33 cellular contexts compared by ENCODE assay signal in the genomic region with DNA sequence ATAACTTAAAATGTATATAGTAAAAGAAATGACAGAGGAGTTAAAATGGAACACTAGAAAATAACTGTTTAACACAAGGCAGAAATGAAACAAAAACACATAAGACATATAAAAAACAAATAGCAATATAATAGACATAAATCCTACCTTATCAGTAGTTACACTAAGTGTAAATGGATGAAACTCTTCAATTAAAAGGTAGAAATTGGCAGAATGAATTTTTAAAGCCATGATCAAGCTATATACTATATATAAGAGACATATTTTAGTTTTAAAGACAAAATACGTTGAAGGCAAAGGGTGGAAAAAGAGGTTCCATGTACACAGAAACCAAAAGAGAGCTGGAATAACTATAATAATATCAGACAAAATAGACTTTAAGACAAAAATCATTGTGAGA. TPM values are rescaled to one million over a fixed set of nuclear protein-coding genes. Genes with fewer than 3 reads are reported as not detected.
DNase-seq lines count a peak whose midpoint lies in the region; ATAC-seq, FAIRE-seq and TF ChIP-seq lines count a peak whose summit lies in the region.
"Had no signal": no experiment of that assay in that cellular context is flagged by ENCODE, and none has a peak within 500 bp of the region (broad histone marks: within the 10 kb centered on the region; RNA-seq: fewer than 3 reads in every experiment).

No MANE protein-coding gene starts in this region.

- no peak for FAIRE-seq in K562 (lab: Jason Lieb, UNC)
- FAIRE-seq in frontal cortex (lab: Jason Lieb, UNC), result peak; percentile 65
- FAIRE-seq in small intestine (lab: Jason Lieb, UNC), result peak; percentile 51
- FAIRE-seq in urothelium cell line (lab: Jason Lieb, UNC), result no peak
- FAIRE-seq: A549, D721Med had no signal

- H3K27me3 ChIP-seq in K562 (ENCODE audit: control insufficient read depth in 2 of 2, insufficient read depth in 2 of 2, low read length in 2 of 2) (no peaks in the 10 kb centered on the region), small intestine (ENCODE audit: control insufficient read depth in 2 of 2, insufficient read depth in 2 of 2, low read length in 2 of 2) (no peaks in the 10 kb centered on the region)
- H3K27me3 ChIP-seq: BE2C; BLaER1; BLaER1 treated with 17β-estradiol and CSF1 and Interleukin-3, amounts not matched to agents 10 nM and 100 nM had no signal

- intact Hi-C loops in K562 (cut with micrococcal nuclease), result no loop called here

- H2AFZ ChIP-seq in K562 (ENCODE audit: low read depth, low read length), result no peak overlapping the region

- WGBS in K562 (ENCODE audit: insufficient coverage, low coverage, missing lambda C conversion rate), result 35% methylated on average over 1 of the region's 1 CpG
- WGBS in small intestine, 3 donors, result 93 to 97% (median 94%) methylated on average over 1 of the region's 1 CpG

- no peak for TF ChIP-seq EP300 in K562 (IDR thresholded peaks at IDR 0.05; ENCODE audit: low read length)

- H3K36me3 ChIP-seq in K562 (ENCODE audit: control insufficient read depth, insufficient read depth, low read length) (peaks cover 2% of the 10 kb centered on the region; the same call in 1 of the 3 replicates), small intestine (ENCODE audit: control insufficient read depth in 2 of 2, insufficient read depth in 2 of 2, low read length in 2 of 2) (no peaks in the 10 kb centered on the region)
- H3K36me3 ChIP-seq: BE2C had no signal

- H3K9me3 ChIP-seq in K562 (replicated peaks; ENCODE audit: control insufficient read depth, insufficient read depth, low read depth, low read length), result peaks cover 4% of the 10 kb centered on the region; the same call in 1 of the 2 replicates
- peaks cover 1% of the 10 kb centered on the region for H3K9me3 ChIP-seq in small intestine (ENCODE audit: control insufficient read depth, low read depth)
- H3K9me3 ChIP-seq: A549, BE2C had no signal

- no peaks in the 10 kb centered on the region for H3K9me1 ChIP-seq in K562 (ENCODE audit: control insufficient read depth, insufficient read depth, low read length)

- H4K20me1 ChIP-seq in K562 (replicated peaks; ENCODE audit: control insufficient read depth, insufficient read depth, low read length), result no peaks in the 10 kb centered on the region
- H4K20me1 ChIP-seq: BLaER1; BLaER1 treated with 17β-estradiol and CSF1 and Interleukin-3, amounts not matched to agents 10 nM and 100 nM had no signal

- H3K4me2 ChIP-seq in K562 (ENCODE audit: insufficient read depth, low read length), result no peak overlapping the region
- H3K4me2 ChIP-seq: A549; BLaER1; BLaER1 treated with 17β-estradiol and CSF1 and Interleukin-3, amounts not matched to agents 10 nM and 100 nM had no signal

- in situ Hi-C loops in K562 (cut with MboI), result no loop called here

- no peak for TF ChIP-seq POLR2A in K562 (conservative IDR thresholded peaks at IDR 0.05)

- H3K27ac ChIP-seq in K562 (ENCODE audit: extremely low read depth, low read depth, low read length) (no peak overlapping the region), small intestine (ENCODE audit: low read depth in 1 of 2, low read length in 1 of 2) (no peak overlapping the region)
- H3K27ac ChIP-seq: 22Rv1; A549; BLaER1; BLaER1 treated with 17β-estradiol and CSF1 and Interleukin-3, amounts not matched to agents 10 nM and 100 nM; C4-2B had no signal

- CTCF ChIA-PET in K562 (lab: Yijun Ruan, JAX; ENCODE audit: low intra/inter-chr PET ratio), result no interaction called here

- ATAC-seq in K562 (no peak), GM19035 (IDR thresholded peaks at IDR 0.05; ENCODE audit: unreplicated experiment) (no peak)
- ATAC-seq: A549; CD8-positive, alpha-beta T cell had no signal

- H3K79me2 ChIP-seq in K562 (ENCODE audit: control insufficient read depth, insufficient read depth, low read length), result no peaks in the 10 kb centered on the region

- BruUV-seq in K562 (replicated peaks; lab: Mats Ljungman, UMichigan), result no TSS peak

- H3K4me1 ChIP-seq in K562 (replicated peaks in 1 of 2; ENCODE audit: control insufficient read depth in 2 of 2, insufficient read depth in 2 of 2, low read length in 2 of 2) (peaks cover 3 to 7% of the 10 kb centered on the region in 2 experiments; a peak in 4 of 5 replicates), small intestine (ENCODE audit: control insufficient read depth in 2 of 2, insufficient read depth in 1 of 2, low read depth in 1 of 2, low read length in 1 of 2) (no peaks in the 10 kb centered on the region)
- H3K4me1 ChIP-seq: A549, Caco-2 had no signal

- no peak for TF ChIP-seq RAD21 in K562 (CRISPR knock-in tag; conservative IDR thresholded peaks at IDR 0.05 in 1 of 2, IDR thresholded peaks at IDR 0.05 in 1 of 2)

- no peak overlapping the region for H3K9ac ChIP-seq in K562 (ENCODE audit: insufficient read depth in 1 of 2, low read depth in 2 of 2, low read length in 2 of 2)
- H3K9ac ChIP-seq: BLaER1; BLaER1 treated with 17β-estradiol and CSF1 and Interleukin-3, amounts not matched to agents 10 nM and 100 nM had no signal

- TF ChIP-seq CTCF in K562 (IDR thresholded peaks at IDR 0.05 in 2 of 3, conservative IDR thresholded peaks at IDR 0.05 in 1 of 3; ENCODE audit: insufficient read depth in 2 of 3, low read depth in 1 of 3, low read length in 3 of 3), result no peak

- POLR2A ChIA-PET in K562 (lab: Yijun Ruan, JAX), result interaction anchor here (0.6 kb wide), 1 partner anchor 212 kb away, joined by 3 read pairs; no protein-coding TSS in a partner anchor

- DNase-seq in K562 (ENCODE audit: extremely low read depth in 1 of 4, low spot score in 3 of 4) (no peak), frontal cortex (ENCODE audit: low spot score in 2 of 2) (no peak), small intestine (no peak), urothelium cell line (ENCODE audit: low spot score) (no peak), HT-29 (ENCODE audit: low spot score) (no peak)
- DNase-seq: 8988T; ACHN; AML-193; BE2C; C1 segment of cervical spinal cord; Caco-2; Calu3; CD4-positive, alpha-beta memory T cell; CD4-positive, alpha-beta T cell; CD4-positive, CD25-positive, alpha-beta regulatory T cell; CD8-positive, alpha-beta memory T cell; CD8-positive, alpha-beta T cell; COR-L47; DMS 273 treated with DMSO at 0.1 percent for 48 hours; DMS153; DMS53; DMS79; DMS79 treated with DMSO at 0.1 percent for 48 hours; DND-41; EL had no signal

- H3K4me3 ChIP-seq in K562 (no peak overlapping the region), small intestine (ENCODE audit: low read depth in 1 of 2, low read length in 2 of 2) (no peak overlapping the region)
- H3K4me3 ChIP-seq: A549; BLaER1; BLaER1 treated with 17β-estradiol and CSF1 and Interleukin-3, amounts not matched to agents 10 nM and 100 nM had no signal

TF ChIP-seq in K562, 482 proteins besides CTCF, POLR2A, EP300 and RAD21 (continues in another document):
- TF ChIP-seq, protein P1, sequence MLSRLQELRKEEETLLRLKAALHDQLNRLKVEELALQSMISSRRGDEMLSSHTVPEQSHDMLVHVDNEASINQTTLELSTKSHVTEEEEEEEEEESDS (CRISPR knock-in tag; IDR thresholded peaks at IDR 0.05), result no peak
- TF ChIP-seq ZNF507 (tag; conservative IDR thresholded peaks at IDR 0.05) (peak; percentile 94), ELF4 (CRISPR knock-in tag; IDR thresholded peaks at IDR 0.05) (no peak), PPARD (CRISPR knock-in tag; IDR thresholded peaks at IDR 0.05) (no peak), RBM17 (IDR thresholded peaks at IDR 0.05; ENCODE audit: borderline replicate concordance, low read depth, low read length) (no peak)
- TF ChIP-seq, protein P2, sequence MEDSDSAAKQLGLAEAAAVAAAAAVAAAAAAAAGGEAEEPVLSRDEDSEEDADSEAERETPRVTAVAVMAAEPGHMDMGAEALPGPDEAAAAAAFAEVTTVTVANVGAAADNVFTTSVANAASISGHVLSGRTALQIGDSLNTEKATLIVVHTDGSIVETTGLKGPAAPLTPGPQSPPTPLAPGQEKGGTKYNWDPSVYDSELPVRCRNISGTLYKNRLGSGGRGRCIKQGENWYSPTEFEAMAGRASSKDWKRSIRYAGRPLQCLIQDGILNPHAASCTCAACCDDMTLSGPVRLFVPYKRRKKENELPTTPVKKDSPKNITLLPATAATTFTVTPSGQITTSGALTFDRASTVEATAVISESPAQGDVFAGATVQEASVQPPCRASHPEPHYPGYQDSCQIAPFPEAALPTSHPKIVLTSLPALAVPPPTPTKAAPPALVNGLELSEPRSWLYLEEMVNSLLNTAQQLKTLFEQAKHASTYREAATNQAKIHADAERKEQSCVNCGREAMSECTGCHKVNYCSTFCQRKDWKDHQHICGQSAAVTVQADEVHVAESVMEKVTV (CRISPR knock-in tag; IDR thresholded peaks at IDR 0.05), result no peak
- TF ChIP-seq, protein P3, sequence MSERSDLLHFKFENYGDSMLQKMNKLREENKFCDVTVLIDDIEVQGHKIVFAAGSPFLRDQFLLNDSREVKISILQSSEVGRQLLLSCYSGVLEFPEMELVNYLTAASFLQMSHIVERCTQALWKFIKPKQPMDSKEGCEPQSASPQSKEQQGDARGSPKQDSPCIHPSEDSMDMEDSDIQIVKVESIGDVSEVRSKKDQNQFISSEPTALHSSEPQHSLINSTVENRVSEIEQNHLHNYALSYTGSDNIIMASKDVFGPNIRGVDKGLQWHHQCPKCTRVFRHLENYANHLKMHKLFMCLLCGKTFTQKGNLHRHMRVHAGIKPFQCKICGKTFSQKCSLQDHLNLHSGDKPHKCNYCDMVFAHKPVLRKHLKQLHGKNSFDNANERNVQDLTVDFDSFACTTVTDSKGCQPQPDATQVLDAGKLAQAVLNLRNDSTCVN (CRISPR knock-in tag; IDR thresholded peaks at IDR 0.05), result no peak

RNA-seq across cellular contexts. Expression of a gene that starts 4.9 kb away (rescaled TPM):
- 0.62 and 1.2 TPM in 2 replicates for total RNA-seq in K562 (2011; cell fraction: chromatin; rRNA removed; ENCODE audit: low replicate concordance)
- total RNA-seq in K562 (2011; cell fraction: nucleolus; rRNA removed), result 0.83 and 1.2 TPM in 2 replicates
- 0.61 and 0.81 TPM in 2 replicates for total RNA-seq in K562 (2011; cell fraction: nucleoplasm; rRNA removed)
- 0.57 TPM in 1 of 2 replicates, not detected in the other for total RNA-seq in K562 (2014; rRNA removed)
- 0.18 TPM in 1 of 2 replicates, not detected in the other for total RNA-seq in K562 (2014; rRNA removed; fragmentation: Illumina TruSeq; extraction: Trizol)
- total RNA-seq in K562 (2015; rRNA removed; fragmentation: Illumina TruSeq; extraction: Trizol), result 0.15 and 0.18 TPM in 2 replicates
- 0.34 and 0.49 TPM in 2 replicates for total RNA-seq in K562 (2021)
- polyA plus RNA-seq in K562 (2011; rRNA removed), result 0.17 and 0.24 TPM in 2 replicates
- polyA plus RNA-seq in K562 (2011; cell fraction: cytosol; rRNA removed), result 0.22 and 0.24 TPM in 2 replicates
- polyA plus RNA-seq in K562 (2011; cell fraction: nucleus; rRNA removed), result 1.8 and 2.2 TPM in 2 replicates
- polyA plus RNA-seq in K562 (2012), result 0.22 and 0.26 TPM in 2 replicates
- polyA plus RNA-seq in K562 (2014; fragmentation: Illumina TruSeq; extraction: Trizol), result 0.07 and 0.08 TPM in 2 replicates
- under 1 TPM; 0.08 to 0.10 TPM for polyA plus RNA-seq in K562 (2014; fragmentation: Nextera tagmentation; extraction: Ambion mirVana)
- polyA plus RNA-seq in K562 (2014; rRNA removed), result 0.27 and 0.61 TPM in 2 replicates
- polyA minus RNA-seq in K562 (2011; rRNA and poly(A)+ RNA removed), result 0.30 TPM in 1 of 2 replicates, not detected in the other
- not detected in 2 replicates for polyA minus RNA-seq in K562 (2011; cell fraction: cytosol; rRNA and poly(A)+ RNA removed)
- 0.54 and 0.56 TPM in 2 replicates for polyA minus RNA-seq in K562 (2011; cell fraction: nucleus; rRNA and poly(A)+ RNA removed)
- total RNA-seq in frontal cortex, result 0.41 TPM
- polyA plus RNA-seq in small intestine, result 1 to 10 TPM in 1 of 3 donors, under 1 TPM in 2; 0.39 to 1.1 (median 0.45) TPM
- 1.6 and 1.8 TPM in 2 replicates for total RNA-seq in HT-29 (2014; rRNA removed; shearing (Covaris generic))
- polyA plus RNA-seq: CD14-positive monocyte; CD4-positive, alpha-beta memory T cell; CD8-positive, alpha-beta memory T cell had no signal
